In genomic region chr7:3861941-3862340, GRCh38 we compare ENCODE assay signal across 9 cellular contexts.
DNase-seq lines count a peak whose midpoint lies in the region; ATAC-seq and TF ChIP-seq lines count a peak whose summit lies in the region.
"Had no signal": no experiment of that assay in that cellular context is flagged by ENCODE, and none has a peak within 500 bp of the region (broad histone marks: within the 10 kb centered on the region; RNA-seq: fewer than 3 reads in every experiment).

No MANE protein-coding gene starts in this region.

- no peak for ATAC-seq in activated B cell treated with CpG ODN at 0.5 μM for 24 hours (ENCODE audit: low read depth)
- peak; percentile 88 to 90 for ATAC-seq in left cardiac atrium
- no peak for ATAC-seq in activated CD8-positive, alpha-beta memory T cell treated with anti-CD3 and anti-CD28 coated beads, Interleukin-2, amount 10 ng/mL, durations not matched to agents 7 days and 5 days
- no peak for ATAC-seq in HG02981 (IDR thresholded peaks at IDR 0.05; ENCODE audit: unreplicated experiment)
- ATAC-seq in HG03442 (IDR thresholded peaks at IDR 0.05; ENCODE audit: unreplicated experiment), result no peak

- no peak overlapping the region for H3K56ac ChIP-seq in H9 (ENCODE audit: insufficient read length, low read depth, low read length)

- H3K36me3 Mint-ChIP-seq in H9 (ENCODE audit: insufficient read depth in 1 of 3, low read depth in 3 of 3) (no peaks in the 10 kb centered on the region; a peak in 1 of 7 replicates), activated B cell treated with CpG ODN at 0.5 μM for 24 hours (ENCODE audit: low read depth) (no peaks in the 10 kb centered on the region)
- no peaks in the 10 kb centered on the region for H3K36me3 Mint-ChIP-seq in activated CD8-positive, alpha-beta memory T cell treated with anti-CD3 and anti-CD28 coated beads, Interleukin-2, amount 10 ng/mL, durations not matched to agents 7 days and 5 days

- no peak overlapping the region for H2BK15ac ChIP-seq in H9 (ENCODE audit: low read depth, low read length)

- H2AFZ ChIP-seq in H9 (ENCODE audit: low read length), result no peak overlapping the region

- H3K23me2 ChIP-seq in H9 (ENCODE audit: insufficient read length, low read depth, low read length, poor library complexity, severe bottlenecking), result no peaks in the 10 kb centered on the region

- no peak overlapping the region for H2AK5ac ChIP-seq in H9 (ENCODE audit: insufficient read length, low read length)

- H3K4me3 ChIP-seq in skeletal muscle cell (ENCODE audit: low read depth, low read length), result no peak overlapping the region

- no peaks in the 10 kb centered on the region; the same call in 1 of the 2 replicates for H3K27me3 Mint-ChIP-seq in H9 (ENCODE audit: low read depth)
- peaks cover 7% of the 10 kb centered on the region for H3K27me3 Mint-ChIP-seq in activated B cell treated with CpG ODN at 0.5 μM for 24 hours
- no peaks in the 10 kb centered on the region for H3K27me3 Mint-ChIP-seq in activated CD8-positive, alpha-beta memory T cell treated with anti-CD3 and anti-CD28 coated beads, Interleukin-2, amount 10 ng/mL, durations not matched to agents 7 days and 5 days

- peak overlapping the region; percentile 49 for H2BK20ac ChIP-seq in H9 (ENCODE audit: low read depth, low read length, poor library complexity, severe bottlenecking)

- H4K91ac ChIP-seq in H9 (ENCODE audit: insufficient read length, low read depth, low read length), result no peak overlapping the region

- H3K23ac ChIP-seq in H9 (ENCODE audit: insufficient read length, low read depth, low read length), result no peak overlapping the region

- no peak overlapping the region for H3K9ac ChIP-seq in H9 (ENCODE audit: extremely low read depth, insufficient read length, low read length)

- no peak overlapping the region for H3K18ac ChIP-seq in H9 (ENCODE audit: insufficient read length, low read depth, low read length)

- no peaks in the 10 kb centered on the region for H3K9me3 ChIP-seq in H9 (ENCODE audit: control insufficient read depth, low read depth, low read length)

- H3K4me1 Mint-ChIP-seq in H9 (peaks cover 13 to 20% of the 10 kb centered on the region in 2 experiments), activated B cell treated with CpG ODN at 0.5 μM for 24 hours (peaks cover 13% of the 10 kb centered on the region)
- no peaks in the 10 kb centered on the region for H3K4me1 Mint-ChIP-seq in activated CD8-positive, alpha-beta memory T cell treated with anti-CD3 and anti-CD28 coated beads, Interleukin-2, amount 10 ng/mL, durations not matched to agents 7 days and 5 days

- H3K4me3 Mint-ChIP-seq in H9 (no peak overlapping the region), activated B cell treated with CpG ODN at 0.5 μM for 24 hours (peak overlapping the region; percentile 8)
- H3K4me3 Mint-ChIP-seq in activated CD8-positive, alpha-beta memory T cell treated with anti-CD3 and anti-CD28 coated beads, Interleukin-2, amount 10 ng/mL, durations not matched to agents 7 days and 5 days, result no peak overlapping the region

- no peaks in the 10 kb centered on the region for H3K27me3 ChIP-seq in H9 (ENCODE audit: insufficient read depth, low read length)

- H3K79me2 ChIP-seq in H9 (ENCODE audit: insufficient read depth, low read length), result no peaks in the 10 kb centered on the region

- CTCF ChIA-PET in activated B cell treated with CpG ODN at 0.5 μM for 24 hours (lab: Charles Lee), result no interaction called here
- CTCF ChIA-PET in activated CD8-positive, alpha-beta memory T cell treated with anti-CD3 and anti-CD28 coated beads, Interleukin-2, amount 10 ng/mL, durations not matched to agents 7 days and 5 days (lab: Charles Lee), result no interaction called here

- H3T11ph ChIP-seq in H9 (ENCODE audit: low read length), result no peak overlapping the region

- H3K4me1 ChIP-seq in H9 (ENCODE audit: insufficient read depth, low read length), result peaks cover 5% of the 10 kb centered on the region; the same call in 1 of the 2 replicates

- intact Hi-C loops in activated B cell treated with CpG ODN at 0.5 μM for 24 hours (cut with micrococcal nuclease), result no loop called here
- intact Hi-C loops in left cardiac atrium (cut with DNase I), result no loop called here

- H3K14ac ChIP-seq in H9 (ENCODE audit: insufficient read depth, low read length), result no peak overlapping the region

- no CpG with 5 or more reads among the region's 5 CpGs for WGBS in H9 (ENCODE audit: extremely low coverage, insufficient read length, low lambda C conversion rate)

- peaks cover 0 to 3% of the 10 kb centered on the region in 2 experiments; a peak in 1 of 5 replicates for H3K9me3 Mint-ChIP-seq in H9
- H3K9me3 Mint-ChIP-seq in activated B cell treated with CpG ODN at 0.5 μM for 24 hours, result no peaks in the 10 kb centered on the region
- H3K9me3 Mint-ChIP-seq in activated CD8-positive, alpha-beta memory T cell treated with anti-CD3 and anti-CD28 coated beads, Interleukin-2, amount 10 ng/mL, durations not matched to agents 7 days and 5 days (ENCODE audit: low read depth), result peaks cover 5% of the 10 kb centered on the region

- no peak overlapping the region for H3K4me2 ChIP-seq in H9 (ENCODE audit: insufficient read depth, insufficient read length, low read length)

- H3K79me1 ChIP-seq in H9 (ENCODE audit: insufficient read depth, low read depth, low read length, poor library complexity, severe bottlenecking), result no peaks in the 10 kb centered on the region

- H2BK120ac ChIP-seq in H9 (ENCODE audit: low read depth, low read length, poor library complexity, severe bottlenecking), result no peak overlapping the region

- no peaks in the 10 kb centered on the region for H4K20me1 ChIP-seq in H9 (ENCODE audit: control insufficient read depth, insufficient read depth, insufficient read length)

- no peak overlapping the region for H3K27ac ChIP-seq in H9 (ENCODE audit: insufficient read length, low read depth, low read length)

- H2BK5ac ChIP-seq in H9 (ENCODE audit: insufficient read length, low read length), result no peak overlapping the region

- H4K5ac ChIP-seq in H9 (ENCODE audit: insufficient read length, low read depth, low read length), result no peak overlapping the region

- H3K4ac ChIP-seq in H9 (ENCODE audit: low read depth, low read length), result no peak overlapping the region

- no peak for TF ChIP-seq CTCF in H9 (conservative IDR thresholded peaks at IDR 0.05)
- TF ChIP-seq CTCF in activated B cell treated with CpG ODN at 0.5 μM for 24 hours (IDR thresholded peaks at IDR 0.05), result no peak

- POLR2A ChIA-PET in activated B cell treated with CpG ODN at 0.5 μM for 24 hours (lab: Charles Lee), result no interaction called here

- DNase-seq in H9 (no peak), activated B cell treated with CpG ODN at 0.5 μM for 24 hours (no peak), left cardiac atrium (peak; percentile 34), skeletal muscle cell (ENCODE audit: low read depth) (peak; percentile 30), NCI-H446 treated with DMSO at 0.1 percent for 48 hours (lab: John Stamatoyannopoulos, UW) (no peak)
- no peak for DNase-seq in activated CD8-positive, alpha-beta memory T cell treated with anti-CD3 and anti-CD28 coated beads, Interleukin-2, amount 10 ng/mL, durations not matched to agents 7 days and 5 days
- DNase-seq: activated CD8-positive, alpha-beta memory T cell treated with anti-CD3 and anti-CD28 coated beads, Interleukin-2, amount 50 U/mL, for 48 hours had no signal

- no peak overlapping the region for H2BK12ac ChIP-seq in H9 (ENCODE audit: insufficient read length, low read depth, low read length)

- H3K27ac Mint-ChIP-seq in H9 (peak overlapping the region in 2 of 3 experiments; percentile 1 to 81; a peak in 2 of 7 replicates), activated B cell treated with CpG ODN at 0.5 μM for 24 hours (no peak overlapping the region)
- no peak overlapping the region for H3K27ac Mint-ChIP-seq in activated CD8-positive, alpha-beta memory T cell treated with anti-CD3 and anti-CD28 coated beads, Interleukin-2, amount 10 ng/mL, durations not matched to agents 7 days and 5 days

- H4K8ac ChIP-seq in H9 (replicated peaks; ENCODE audit: insufficient read length, low read depth, low read length), result no peak overlapping the region

Comparison
In these comparisons a context has a peak if more than half of its experiments do, and no peak if none do; other contexts are left out.
1. DNase-seq: peak in left cardiac atrium (single experiment) and skeletal muscle cell (single experiment); none in H9 (single experiment), activated B cell treated with CpG ODN at 0.5 μM for 24 hours (single experiment), activated CD8-positive, alpha-beta memory T cell treated with anti-CD3 and anti-CD28 coated beads, Interleukin-2, amount 10 ng/mL, durations not matched to agents 7 days and 5 days (single experiment) and NCI-H446 treated with DMSO at 0.1 percent for 48 hours (single experiment).
2. H3K27ac Mint-ChIP-seq: peak in H9 (2 of 3); none in activated B cell treated with CpG ODN at 0.5 μM for 24 hours (single experiment) and activated CD8-positive, alpha-beta memory T cell treated with anti-CD3 and anti-CD28 coated beads, Interleukin-2, amount 10 ng/mL, durations not matched to agents 7 days and 5 days (single experiment).
3. ATAC-seq: peak in left cardiac atrium (2 of 2); none in activated B cell treated with CpG ODN at 0.5 μM for 24 hours (single experiment), activated CD8-positive, alpha-beta memory T cell treated with anti-CD3 and anti-CD28 coated beads, Interleukin-2, amount 10 ng/mL, durations not matched to agents 7 days and 5 days (single experiment), HG02981 (single experiment) and HG03442 (single experiment).